Comparison of ENCODE assay signal across 1 cellular context in genomic region chr2:27765621-27766286, GRCh38.
TF ChIP-seq lines count a peak whose summit lies in the region.

No MANE protein-coding gene starts in this region.

TF ChIP-seq in HepG2, 621 proteins besides CTCF, POLR2A, EP300 and RAD21 (continued from another document and continues in another):
- TF ChIP-seq NFKB2 (CRISPR knock-in tag; IDR thresholded peaks at IDR 0.05; ENCODE audit: borderline replicate concordance): no peak; the same call in 1 of the 2 replicates
- no peak for TF ChIP-seq HNF4A (CRISPR knock-in tag; IDR thresholded peaks at IDR 0.05)
- peak; percentile 92 for TF ChIP-seq ZNF687 (CRISPR knock-in tag; IDR thresholded peaks at IDR 0.05)
- TF ChIP-seq ATF6 (CRISPR knock-in tag; conservative IDR thresholded peaks at IDR 0.05): no peak
- TF ChIP-seq ZNF274 (CRISPR knock-in tag; IDR thresholded peaks at IDR 0.05): 0 out of 2 replicates have a peak, but pooled peaks have one; percentile 51
- no peak for TF ChIP-seq HDAC1 (CRISPR knock-in tag; IDR thresholded peaks at IDR 0.05)
- TF ChIP-seq TSC22D2 (CRISPR knock-in tag; IDR thresholded peaks at IDR 0.05; ENCODE audit: borderline replicate concordance): no peak
- TF ChIP-seq TFDP2 (CRISPR knock-in tag; IDR thresholded peaks at IDR 0.05): no peak
- TF ChIP-seq ELF3 (CRISPR knock-in tag; IDR thresholded peaks at IDR 0.05): no peak
- no peak for TF ChIP-seq PRDM4 (CRISPR knock-in tag; IDR thresholded peaks at IDR 0.05; ENCODE audit: borderline replicate concordance)
- no peak for TF ChIP-seq ZNF572 (CRISPR knock-in tag; IDR thresholded peaks at IDR 0.05)
- TF ChIP-seq ZMAT3 (CRISPR knock-in tag; conservative IDR thresholded peaks at IDR 0.05): no peak
- no peak for TF ChIP-seq MEIS2 (CRISPR knock-in tag; IDR thresholded peaks at IDR 0.05)
- TF ChIP-seq ZNF605 (CRISPR knock-in tag; IDR thresholded peaks at IDR 0.05): peak; percentile 48; the same call in 1 of the 2 replicates
- TF ChIP-seq WIZ (CRISPR knock-in tag; IDR thresholded peaks at IDR 0.05): no peak
- 0 out of 2 replicates have a peak, but pooled peaks have one; percentile 15 for TF ChIP-seq RXRA (CRISPR knock-in tag; IDR thresholded peaks at IDR 0.05)
- TF ChIP-seq ZNF552 (CRISPR knock-in tag; IDR thresholded peaks at IDR 0.05; ENCODE audit: borderline replicate concordance): no peak
- no peak for TF ChIP-seq TBX2 (CRISPR knock-in tag; IDR thresholded peaks at IDR 0.05; ENCODE audit: borderline replicate concordance)
- no peak for TF ChIP-seq E2F1 (CRISPR knock-in tag; IDR thresholded peaks at IDR 0.05)
- no peak for TF ChIP-seq ZNF749 (CRISPR knock-in tag; IDR thresholded peaks at IDR 0.05; ENCODE audit: borderline replicate concordance)
- TF ChIP-seq KAT7 (CRISPR knock-in tag; IDR thresholded peaks at IDR 0.05; ENCODE audit: borderline replicate concordance): no peak
- peak; percentile 16; the same call in 1 of the 2 replicates for TF ChIP-seq TAF1 (CRISPR knock-in tag; IDR thresholded peaks at IDR 0.05)
- TF ChIP-seq TRAFD1 (CRISPR knock-in tag; IDR thresholded peaks at IDR 0.05; ENCODE audit: borderline replicate concordance): no peak
- TF ChIP-seq ZNF784 (CRISPR knock-in tag; IDR thresholded peaks at IDR 0.05; ENCODE audit: borderline replicate concordance): 0 out of 2 replicates have a peak, but pooled peaks have one; percentile 22
- no peak for TF ChIP-seq ZFY (CRISPR knock-in tag; IDR thresholded peaks at IDR 0.05)
- TF ChIP-seq ZSCAN12 (CRISPR knock-in tag; IDR thresholded peaks at IDR 0.05): no peak
- no peak for TF ChIP-seq SMAD9 (CRISPR knock-in tag; IDR thresholded peaks at IDR 0.05)
- peak; percentile 42; the same call in 1 of the 2 replicates for TF ChIP-seq ZFP91 (CRISPR knock-in tag; IDR thresholded peaks at IDR 0.05; ENCODE audit: borderline replicate concordance)
- no peak for TF ChIP-seq FOXM1 (CRISPR knock-in tag; IDR thresholded peaks at IDR 0.05)
- TF ChIP-seq TARDBP (CRISPR knock-in tag; IDR thresholded peaks at IDR 0.05): no peak
- no peak for TF ChIP-seq ZSCAN25 (CRISPR knock-in tag; IDR thresholded peaks at IDR 0.05)
- no peak for TF ChIP-seq ZNF207 (IDR thresholded peaks at IDR 0.05; ENCODE audit: borderline replicate concordance)
- no peak for TF ChIP-seq FOXC1 (CRISPR knock-in tag; IDR thresholded peaks at IDR 0.05; ENCODE audit: borderline replicate concordance)
- 0 out of 2 replicates have a peak, but pooled peaks have one; percentile 48 for TF ChIP-seq MAZ (IDR thresholded peaks at IDR 0.05; ENCODE audit: borderline replicate concordance, low read depth, low read length)
- peak; percentile 46; the same call in 1 of the 2 replicates for TF ChIP-seq MAZ (CRISPR knock-in tag; IDR thresholded peaks at IDR 0.05; ENCODE audit: low read depth)
- no peak for TF ChIP-seq ZNF574 (CRISPR knock-in tag; IDR thresholded peaks at IDR 0.05)
- no peak for TF ChIP-seq ZGPAT (CRISPR knock-in tag; IDR thresholded peaks at IDR 0.05)
